8 cellular contexts compared by ENCODE assay signal in genomic region chr11:119624102-119624615, GRCh38.
DNase-seq lines count a peak whose midpoint lies in the region; ATAC-seq and TF ChIP-seq lines count a peak whose summit lies in the region.

No MANE protein-coding gene starts in this region.

- intact Hi-C loops in A673 (cut with micrococcal nuclease; ENCODE audit: unreplicated experiment) (no loop called here), right cardiac atrium (cut with DNase I) (no loop called here)

- H3K9me3 ChIP-seq in A673 (ENCODE audit: low read depth, low read length, poor library complexity, severe bottlenecking), result no peaks in the 10 kb centered on the region
- H3K9me3 ChIP-seq in right cardiac atrium (ENCODE audit: control insufficient read depth, low read length), result no peaks in the 10 kb centered on the region

- POLR2A ChIA-PET in A673 (lab: Charles Lee; ENCODE audit: low non-redundant PET) (no interaction called here), RWPE1 (lab: Yijun Ruan, JAX; ENCODE audit: low non-redundant PET) (no interaction called here)

- ATAC-seq in right cardiac atrium (no peak), HG03521 (IDR thresholded peaks at IDR 0.05; ENCODE audit: unreplicated experiment) (no peak), HG02840 (IDR thresholded peaks at IDR 0.05; ENCODE audit: low FRiP score, unreplicated experiment) (no peak)
- no peak for ATAC-seq in activated T-helper 17 cell treated with anti-CD3 and anti-CD28 coated beads, Interleukin-2, amount 50 U/mL, for 72 hours (replicated peaks)

- CTCF ChIA-PET in A673 (lab: Charles Lee) (no interaction called here), RWPE1 (lab: Yijun Ruan, JAX) (interaction anchor here (0.6 to 1.9 kb wide), 9 partner anchors 15 to 1226 kb away, joined by 3 to 6 read pairs (median 4); no protein-coding TSS in a partner anchor)

- no peaks in the 10 kb centered on the region for H3K9me3 Mint-ChIP-seq in activated T-helper 17 cell treated with anti-CD3 and anti-CD28 coated beads, Interleukin-2, amount 50 U/mL, for 72 hours

- H3K27me3 ChIP-seq in A673 (replicated peaks; ENCODE audit: insufficient read depth, low read depth, low read length, poor library complexity) (no peaks in the 10 kb centered on the region), right cardiac atrium (ENCODE audit: control insufficient read depth, insufficient read depth) (no peaks in the 10 kb centered on the region)

- H3K4me3 Mint-ChIP-seq in activated T-helper 17 cell treated with anti-CD3 and anti-CD28 coated beads, Interleukin-2, amount 50 U/mL, for 72 hours, result no peak overlapping the region

- 30% methylated on average over 9 of the region's 9 CpGs for WGBS in right cardiac atrium

- H3K27ac Mint-ChIP-seq in activated T-helper 17 cell treated with anti-CD3 and anti-CD28 coated beads, Interleukin-2, amount 50 U/mL, for 72 hours, result no peak overlapping the region

- no peak overlapping the region for H3K27ac ChIP-seq in A673 (ENCODE audit: low read depth, low read length, poor library complexity, severe bottlenecking)
- no peak overlapping the region for H3K27ac ChIP-seq in RWPE1
- no peak overlapping the region for H3K27ac ChIP-seq in right cardiac atrium (ENCODE audit: low read length)

- peak; percentile 18 for DNase-seq in A673 (ENCODE audit: low spot score)
- peak; percentile 48 for DNase-seq in GM10266 (ENCODE audit: extremely low spot score)
- peak; percentile 43 for DNase-seq in RWPE1 (ENCODE audit: low spot score)
- DNase-seq in right cardiac atrium, result peak in 2 of 3 donors; percentile 35 to 52
- no peak for DNase-seq in globus pallidus (ENCODE audit: low spot score)

- no peaks in the 10 kb centered on the region for H3K36me3 Mint-ChIP-seq in activated T-helper 17 cell treated with anti-CD3 and anti-CD28 coated beads, Interleukin-2, amount 50 U/mL, for 72 hours (ENCODE audit: low read depth)

- peak; percentile 55 for TF ChIP-seq CTCF in A673 (conservative IDR thresholded peaks at IDR 0.05; ENCODE audit: low read depth, low read length)
- TF ChIP-seq CTCF in GM10266 (IDR thresholded peaks at IDR 0.05; ENCODE audit: control insufficient read depth, insufficient read depth, low read depth, missing control alignments), result peak; percentile 30
- peak; percentile 51 for TF ChIP-seq CTCF in RWPE1 (conservative IDR thresholded peaks at IDR 0.05; ENCODE audit: low read depth)

- no peaks in the 10 kb centered on the region for H3K4me1 Mint-ChIP-seq in activated T-helper 17 cell treated with anti-CD3 and anti-CD28 coated beads, Interleukin-2, amount 50 U/mL, for 72 hours

- H3K4me3 ChIP-seq in A673 (ENCODE audit: low read depth, low read length, poor library complexity, severe bottlenecking) (no peak overlapping the region), right cardiac atrium (ENCODE audit: low read length) (no peak overlapping the region)

- H3K36me3 ChIP-seq in A673 (ENCODE audit: insufficient read depth, low read length, poor library complexity, severe bottlenecking), result no peaks in the 10 kb centered on the region

- H3K4me1 ChIP-seq in A673 (ENCODE audit: insufficient read depth, low read length, poor library complexity, severe bottlenecking), result peaks cover 6% of the 10 kb centered on the region
- no peaks in the 10 kb centered on the region for H3K4me1 ChIP-seq in right cardiac atrium (ENCODE audit: control insufficient read depth, insufficient read depth, low read length)

- no TSS peak for BruUV-seq in A673 (replicated peaks; lab: Mats Ljungman, UMichigan)

- peaks cover 14% of the 10 kb centered on the region for H3K27me3 Mint-ChIP-seq in activated T-helper 17 cell treated with anti-CD3 and anti-CD28 coated beads, Interleukin-2, amount 50 U/mL, for 72 hours
